Comparison of ENCODE assay signal across 20 cellular contexts in the genomic region with DNA sequence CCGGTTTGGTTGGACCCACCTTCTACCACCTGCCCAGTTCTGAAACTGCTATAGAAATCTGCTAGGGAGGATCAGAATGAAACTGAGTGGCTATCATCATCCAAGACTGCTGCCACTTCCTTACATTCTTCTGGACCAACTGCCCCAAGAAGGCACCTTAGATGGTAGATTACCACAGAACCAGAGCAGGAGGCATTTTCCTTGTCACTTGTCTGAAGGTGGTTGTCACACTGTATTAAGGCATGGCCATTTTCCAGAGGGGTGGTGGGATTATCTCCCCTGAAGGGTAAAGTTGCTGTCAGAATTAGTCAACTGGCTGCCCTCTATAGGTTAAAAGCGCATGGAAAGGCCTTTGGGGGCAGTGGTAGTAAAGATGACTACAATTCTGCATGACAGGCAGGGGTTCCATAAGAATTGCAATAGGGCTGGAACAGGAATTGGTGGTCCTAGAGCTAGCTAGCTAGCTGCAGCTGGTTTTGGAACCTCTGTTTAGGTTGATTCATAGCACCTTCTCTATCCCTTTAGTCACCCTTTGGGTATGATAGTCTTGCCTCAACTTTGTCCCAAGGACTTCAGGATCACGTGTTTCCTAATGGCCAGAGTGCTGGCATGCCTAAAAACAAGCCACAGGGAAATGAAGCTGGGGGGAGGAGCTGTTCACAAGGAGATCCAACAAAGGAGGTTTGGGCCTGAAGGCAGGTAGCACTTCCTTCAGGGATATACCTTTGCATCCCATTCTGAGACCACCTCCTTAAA. TPM values are rescaled to one million over a fixed set of nuclear protein-coding genes. Genes with fewer than 3 reads are reported as not detected.
DNase-seq lines count a peak whose midpoint lies in the region; ATAC-seq, FAIRE-seq and TF ChIP-seq lines count a peak whose summit lies in the region.
"Had no signal": no experiment of that assay in that cellular context is flagged by ENCODE, and none has a peak within 500 bp of the region (broad histone marks: within the 10 kb centered on the region; RNA-seq: fewer than 3 reads in every experiment).

No MANE protein-coding gene starts in this region.

- peaks cover 6% of the 10 kb centered on the region for H3K36me3 ChIP-seq in CD8-positive, alpha-beta T cell (ENCODE audit: insufficient read depth, low read length)
- H3K36me3 ChIP-seq in GM23248 (ENCODE audit: low read depth), result peaks cover 13% of the 10 kb centered on the region; the same call in 1 of the 2 replicates

- no peak; the same call in 1 of the 2 replicates for TF ChIP-seq POLR2A in GM12892 (IDR thresholded peaks at IDR 0.05; ENCODE audit: low read depth, low read length)

- H3K9ac ChIP-seq in GM23248, result no peak overlapping the region

- 53 to 65% methylated on average over 3 of the region's 3 CpGs for WGBS in GM23248 (ENCODE audit: low coverage in 1 of 2, low lambda C conversion rate in 2 of 2, missing lambda C conversion rate in 2 of 2), 2 experiments

- in situ Hi-C loops in GM23248 (cut with MboI), result no loop called here

- no peak for FAIRE-seq in GM12892 (lab: Jason Lieb, UNC)
- FAIRE-seq: kidney had no signal

- CTCF ChIA-PET in CD8-positive, alpha-beta T cell (lab: Charles Lee), result no interaction called here

- no peak overlapping the region for H3K4me3 Mint-ChIP-seq in CD8-positive, alpha-beta T cell
- H3K4me3 Mint-ChIP-seq in brain (no peak overlapping the region), neural crest cell (peak overlapping the region; percentile 27)
- H3K4me3 Mint-ChIP-seq: HFFc6 had no signal

- no peak for ATAC-seq in CD8-positive, alpha-beta T cell
- ATAC-seq in HG03135 (IDR thresholded peaks at IDR 0.05; ENCODE audit: unreplicated experiment) (no peak), HG03432 (IDR thresholded peaks at IDR 0.05; ENCODE audit: unreplicated experiment) (no peak)

- no peaks in the 10 kb centered on the region for H3K4me1 ChIP-seq in CD8-positive, alpha-beta T cell (ENCODE audit: insufficient read depth, low read length)
- H3K4me1 ChIP-seq in GM23248 (ENCODE audit: insufficient read depth), result no peaks in the 10 kb centered on the region

- H3K27ac Mint-ChIP-seq in CD8-positive, alpha-beta T cell, result peak overlapping the region; percentile 2
- H3K27ac Mint-ChIP-seq in brain (peak overlapping the region in 3 of 5 experiments; percentile 36 to 89 (median 61)), neural crest cell (ENCODE audit: unreplicated experiment) (no peak overlapping the region)
- H3K27ac Mint-ChIP-seq: HFFc6 had no signal

- no peaks in the 10 kb centered on the region for H3K9me3 ChIP-seq in CD8-positive, alpha-beta T cell (ENCODE audit: low read length)
- no peaks in the 10 kb centered on the region for H3K9me3 ChIP-seq in GM23248 (ENCODE audit: low read depth)

- H3K36me3 Mint-ChIP-seq in CD8-positive, alpha-beta T cell, result peaks cover 27% of the 10 kb centered on the region
- H3K36me3 Mint-ChIP-seq in brain (peaks cover 30% of the 10 kb centered on the region), neural crest cell (ENCODE audit: low read depth) (peaks cover 45% of the 10 kb centered on the region)

- peaks cover 8% of the 10 kb centered on the region; the same call in 1 of the 2 replicates for H3F3A ChIP-seq in GM23248 (ENCODE audit: insufficient read depth)

- H3K27ac ChIP-seq in CD8-positive, alpha-beta T cell (ENCODE audit: low read depth, low read length), result no peak overlapping the region
- no peak overlapping the region for H3K27ac ChIP-seq in GM23248
- H3K27ac ChIP-seq: HL-60 had no signal

- peaks cover 9% of the 10 kb centered on the region for H3K27me3 Mint-ChIP-seq in CD8-positive, alpha-beta T cell (ENCODE audit: low read depth)
- H3K27me3 Mint-ChIP-seq in brain (no peaks in the 10 kb centered on the region), neural crest cell (ENCODE audit: low read depth) (peaks cover 34% of the 10 kb centered on the region)

- no peak overlapping the region for H2AFZ ChIP-seq in GM23248

- POLR2A ChIA-PET in CD8-positive, alpha-beta T cell (lab: Charles Lee), result no interaction called here

- H3K4me2 ChIP-seq in GM23248 (ENCODE audit: unreplicated experiment), result no peak overlapping the region

- TF ChIP-seq CTCF in CD8-positive, alpha-beta T cell (IDR thresholded peaks at IDR 0.05), result no peak
- TF ChIP-seq CTCF in brain (conservative IDR thresholded peaks at IDR 0.05) (no peak), neural crest cell (conservative IDR thresholded peaks at IDR 0.05) (no peak)

- no peaks in the 10 kb centered on the region for H3K79me2 ChIP-seq in GM23248 (ENCODE audit: insufficient read depth)

- no peaks in the 10 kb centered on the region for H3K9me2 ChIP-seq in GM23248 (ENCODE audit: insufficient read depth)

- DNase-seq in CD8-positive, alpha-beta T cell, result no peak
- DNase-seq in GM23248 (peak; percentile 24), neural crest cell (ENCODE audit: low read depth, low spot score) (no peak), GM12892 (ENCODE audit: insufficient read length) (no peak)
- DNase-seq: activated CD8-positive, alpha-beta memory T cell treated with anti-CD3 and anti-CD28 coated beads for 24 hours; activated naive CD4-positive, alpha-beta T cell treated with anti-CD3 and anti-CD28 coated beads, Interleukin-2, amount 50 U/mL, for 16 hours; CD8-positive, alpha-beta memory T cell; HFFc6; kidney; NCI-H146; NCI-H748 treated with DMSO at 0.1 percent for 48 hours; occipital lobe; Right ventricle myocardium superior; stimulated activated CD4-positive, alpha-beta T cell treated with anti-CD3 and anti-CD28 coated beads, Interleukin-1b, Interleukin-23, amount 100 ng/mL, for 48 hours; stimulated activated naive CD4-positive, alpha-beta T cell treated with Interleukin-2 at 50 U/mL for 16 hours had no signal

- H3K4me3 ChIP-seq in CD8-positive, alpha-beta T cell (ENCODE audit: low read depth, low read length), result no peak overlapping the region
- H3K4me3 ChIP-seq in GM23248, result no peak overlapping the region

- no peaks in the 10 kb centered on the region for H4K20me1 ChIP-seq in GM23248 (ENCODE audit: insufficient read depth)

- intact Hi-C loops in CD8-positive, alpha-beta T cell (cut with DNase I, micrococcal nuclease), result no loop called here

- no peaks in the 10 kb centered on the region for H3K27me3 ChIP-seq in CD8-positive, alpha-beta T cell (ENCODE audit: insufficient read depth, low read length)
- peaks cover 13% of the 10 kb centered on the region for H3K27me3 ChIP-seq in GM23248 (replicated peaks; ENCODE audit: insufficient read depth)

- no peaks in the 10 kb centered on the region for H3K4me1 Mint-ChIP-seq in CD8-positive, alpha-beta T cell (ENCODE audit: low read depth)
- H3K4me1 Mint-ChIP-seq in brain (peaks cover 6% of the 10 kb centered on the region), neural crest cell (peaks cover 9% of the 10 kb centered on the region)

- no peaks in the 10 kb centered on the region for H3K9me3 Mint-ChIP-seq in CD8-positive, alpha-beta T cell
- H3K9me3 Mint-ChIP-seq in brain (peaks cover 0 to 3% (median 0%) of the 10 kb centered on the region in 5 experiments), neural crest cell (no peaks in the 10 kb centered on the region)
- H3K9me3 Mint-ChIP-seq: HFFc6, IgD-negative memory B cell had no signal

RNA-seq across cellular contexts. Expression of a gene that starts 4.8 kb away (rescaled TPM):
- under 1 TPM; 0.08 to 0.22 TPM for total RNA-seq in CD8-positive, alpha-beta T cell
- 0.54 TPM in 1 of 2 replicates, not detected in the other for total RNA-seq in GM23248 (2014; rRNA removed; shearing (Covaris generic))
- polyA plus RNA-seq in GM23248 (2016; fragmentation: Nextera tagmentation; extraction: Ambion mirVana) (not detected in 2 replicates), brain (ENCODE audit: insufficient read depth, low read depth, low replicate concordance) (32.3 TPM)
- total RNA-seq in neural crest cell, result 21.9 and 23.3 TPM in 2 replicates
- 0.15 TPM for polyA plus RNA-seq in GM12892 (2012; ENCODE audit: missing spikeins)
- polyA plus RNA-seq: CD8-positive, alpha-beta memory T cell had no signal

Comparison
In these comparisons a context has a peak if more than half of its experiments do, and no peak if none do; other contexts are left out.
1. RNA of a gene that starts 4.8 kb away (total RNA-seq): 21.9 to 23.3 TPM in neural crest cell; 0.54 TPM in GM23248 and 0.08 to 0.22 TPM in CD8-positive, alpha-beta T cell; every median in the first group is over 10 times any median in the second.